ENCODE assay signal across 7 cellular contexts in the genomic region with DNA sequence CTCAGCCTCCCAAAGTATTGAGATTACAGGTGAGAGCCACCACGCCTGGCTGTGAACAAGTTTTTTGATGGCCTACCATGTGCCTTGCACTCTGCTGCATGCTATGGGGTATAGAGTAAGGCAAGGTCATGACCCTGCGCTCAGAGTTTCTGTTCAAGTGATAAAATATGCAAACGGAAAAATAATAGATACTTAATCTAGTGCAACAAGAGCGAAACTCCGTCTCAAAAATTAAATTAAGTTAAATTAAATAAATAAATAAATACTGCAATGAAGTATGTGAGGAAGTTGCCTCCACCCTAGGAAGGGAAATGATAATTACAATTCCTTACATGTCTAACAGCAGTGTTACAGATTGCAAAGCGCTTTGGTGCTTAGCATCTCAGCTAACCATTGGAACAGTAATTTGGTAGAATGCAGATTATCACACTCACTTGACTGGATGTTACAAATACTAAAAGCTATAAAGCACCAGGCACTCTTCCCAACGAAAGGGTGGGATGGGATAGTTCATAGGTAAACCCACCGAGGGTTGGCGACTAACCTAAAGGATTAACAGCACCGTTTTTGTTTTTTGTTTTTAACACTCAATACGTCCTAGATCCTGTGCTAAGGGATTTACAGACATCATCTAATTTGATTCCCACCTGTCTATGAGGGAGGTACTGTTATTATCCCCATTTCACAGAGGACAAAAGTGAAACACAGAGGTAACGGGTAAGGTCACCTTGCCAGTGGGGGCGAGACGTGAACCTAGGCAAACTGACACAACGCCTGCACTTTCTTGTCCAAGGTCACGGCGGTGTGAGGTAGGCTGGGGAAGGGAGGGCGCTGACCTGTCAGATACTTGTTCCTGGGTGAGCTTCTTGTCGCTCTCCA. TPM values are rescaled to one million over a fixed set of nuclear protein-coding genes. Genes with fewer than 3 reads are reported as not detected.
DNase-seq lines count a peak whose midpoint lies in the region; ATAC-seq and TF ChIP-seq lines count a peak whose summit lies in the region.

No MANE protein-coding gene starts in this region.

- H3K4me3 ChIP-seq in HEK293 (ENCODE audit: low read depth, low read length) (peak overlapping the region; percentile 82), iPS-18a (ENCODE audit: low read length) (peak overlapping the region; percentile 96), stomach (peak overlapping the region; percentile 65 to 98 (median 85))

- CTCF ChIA-PET in HEK293 (lab: Yijun Ruan, JAX) = no interaction called here

- no peak for TF ChIP-seq EP300 in stomach (IDR thresholded peaks at IDR 0.05)

- peaks cover 2% of the 10 kb centered on the region; the same call in 1 of the 2 replicates for H3K4me1 ChIP-seq in HEK293 (ENCODE audit: control insufficient read depth, insufficient read depth, low read length)
- H3K4me1 ChIP-seq in iPS-18a (ENCODE audit: control insufficient read depth, low read depth, low read length) = peaks cover 5% of the 10 kb centered on the region
- peaks cover 14 to 38% (median 34%) of the 10 kb centered on the region in 4 donors for H3K4me1 ChIP-seq in stomach

- peaks cover 34 to 65% of the 10 kb centered on the region in 2 experiments; a peak in 2 of 3 replicates for H3K36me3 ChIP-seq in HEK293 (ENCODE audit: control insufficient read depth in 2 of 2, insufficient read depth in 1 of 2, low read length in 2 of 2)
- peaks cover 30% of the 10 kb centered on the region for H3K36me3 ChIP-seq in iPS-18a (ENCODE audit: control insufficient read depth, low read depth, low read length)
- H3K36me3 ChIP-seq in stomach = peaks cover 16 to 36% (median 35%) of the 10 kb centered on the region in 4 donors

- peak overlapping the region; percentile 96 for H3K4me3 Mint-ChIP-seq in activated T-helper 17 cell treated with anti-CD3 and anti-CD28 coated beads, Interleukin-2, amount 50 U/mL, for 72 hours

- TF ChIP-seq CTCF in HEK293 (tag by site-specific recombination; IDR thresholded peaks at IDR 0.05) (no peak), stomach (IDR thresholded peaks at IDR 0.05) (no peak)

- peak overlapping the region; percentile 99 for H3K9ac ChIP-seq in iPS-18a (ENCODE audit: low read length)

- peak overlapping the region; percentile 95 for H3K27ac Mint-ChIP-seq in activated T-helper 17 cell treated with anti-CD3 and anti-CD28 coated beads, Interleukin-2, amount 50 U/mL, for 72 hours

- no peak for TF ChIP-seq POLR2A in stomach (IDR thresholded peaks at IDR 0.05)

- POLR2A ChIA-PET in HEK293 (lab: Yijun Ruan, JAX) = interaction anchor here (0.7 to 1.9 kb wide), 8 partner anchors 8 to 161 kb away, joined by 3 to 11 read pairs (median 4); partner anchors contain the start of genes CRELD1, EMC3 and PRRT3

- DNase-seq in stomach = no peak
- DNase-seq in superior temporal gyrus (ENCODE audit: extremely low spot score) = no peak

- H3K4me1 Mint-ChIP-seq in activated T-helper 17 cell treated with anti-CD3 and anti-CD28 coated beads, Interleukin-2, amount 50 U/mL, for 72 hours = peaks cover 5% of the 10 kb centered on the region

- H3K27me3 ChIP-seq in iPS-18a (ENCODE audit: control insufficient read depth, insufficient read depth, low read length) (no peaks in the 10 kb centered on the region), stomach (no peaks in the 10 kb centered on the region)

- H3K9me3 Mint-ChIP-seq in activated T-helper 17 cell treated with anti-CD3 and anti-CD28 coated beads, Interleukin-2, amount 50 U/mL, for 72 hours = no peaks in the 10 kb centered on the region

- peaks cover 72% of the 10 kb centered on the region for H3K36me3 Mint-ChIP-seq in activated T-helper 17 cell treated with anti-CD3 and anti-CD28 coated beads, Interleukin-2, amount 50 U/mL, for 72 hours (ENCODE audit: low read depth)

- 18 to 29% (median 22%) methylated on average over 18 to 19 of the region's 19 CpGs for WGBS in stomach, 5 donors

- H3K9me3 ChIP-seq in HEK293 (ENCODE audit: control insufficient read depth, insufficient read depth, low read depth, low read length) (no peaks in the 10 kb centered on the region), iPS-18a (ENCODE audit: control insufficient read depth, low read depth, low read length) (no peaks in the 10 kb centered on the region), stomach (no peaks in the 10 kb centered on the region)

- H3K27ac ChIP-seq in HEK293 (ENCODE audit: extremely low read depth, low read depth, low read length) (peak overlapping the region; percentile 86), iPS-18a (ENCODE audit: low read length) (no peak overlapping the region), stomach (peak overlapping the region; percentile 63 to 88 (median 79))

- ATAC-seq in activated T-helper 17 cell treated with anti-CD3 and anti-CD28 coated beads, Interleukin-2, amount 50 U/mL, for 72 hours (replicated peaks) = no peak
- ATAC-seq in GM21737 (IDR thresholded peaks at IDR 0.05; ENCODE audit: unreplicated experiment) (no peak), HG03378 (IDR thresholded peaks at IDR 0.05; ENCODE audit: unreplicated experiment) (no peak)

- no peaks in the 10 kb centered on the region for H3K27me3 Mint-ChIP-seq in activated T-helper 17 cell treated with anti-CD3 and anti-CD28 coated beads, Interleukin-2, amount 50 U/mL, for 72 hours

- intact Hi-C loops in stomach (cut with DNase I; ENCODE audit: low total_unique reads) = no loop called here

TF ChIP-seq in HEK293, 187 proteins besides CTCF, POLR2A, EP300 and RAD21:
- TF ChIP-seq ZNF664 (tag by site-specific recombination; IDR thresholded peaks at IDR 0.05) (peak; percentile 69; the same call in 1 of the 2 replicates), ZNF169 (tag by site-specific recombination; IDR thresholded peaks at IDR 0.05) (no peak), PBX3 (CRISPR knock-in tag; IDR thresholded peaks at IDR 0.05) (no peak), REPIN1 (tag by site-specific recombination; IDR thresholded peaks at IDR 0.05; ENCODE audit: low read depth) (no peak), ZNF530 (tag by site-specific recombination; IDR thresholded peaks at IDR 0.05; ENCODE audit: low read depth) (no peak), ZNF548 (tag by site-specific recombination; IDR thresholded peaks at IDR 0.05) (no peak), ZNF433 (tag by site-specific recombination; IDR thresholded peaks at IDR 0.05; ENCODE audit: low read depth) (no peak), ZBTB26 (tag by site-specific recombination; optimal IDR thresholded peaks at IDR 0.05) (no peak)
TF ChIP-seq in HEK293: peak in this region for 1.

RNA-seq across cellular contexts. Expression of gene FANCD2, which starts 0.8 kb away (rescaled TPM):
- 10 to 100 TPM; 59.0 to 74.0 TPM for total RNA-seq in activated T-helper 17 cell treated with anti-CD3 and anti-CD28 coated beads, Interleukin-2, amount 50 U/mL, for 72 hours
- total RNA-seq in stomach = 10 to 100 TPM in 1 of 5 donors, 1 to 10 TPM in 4; 1.3 to 21.1 (median 6.1) TPM
- polyA plus RNA-seq in stomach = 1 to 10 TPM in 2 of 3 donors, under 1 TPM in 1; 0.61 to 6.3 (median 5.3) TPM

RNA-seq across cellular contexts. Expression of gene EMC3, which starts 38.8 kb away (rescaled TPM):
- 10 to 100 TPM; 50.3 to 59.7 TPM for total RNA-seq in activated T-helper 17 cell treated with anti-CD3 and anti-CD28 coated beads, Interleukin-2, amount 50 U/mL, for 72 hours
- total RNA-seq in stomach = 10 to 100 TPM; 10.5 to 71.0 (median 34.1) TPM
- 10 to 100 TPM; 32.2 to 54.4 (median 38.3) TPM for polyA plus RNA-seq in stomach
